ENCODE assay signal across 22 cellular contexts in the genomic region with DNA sequence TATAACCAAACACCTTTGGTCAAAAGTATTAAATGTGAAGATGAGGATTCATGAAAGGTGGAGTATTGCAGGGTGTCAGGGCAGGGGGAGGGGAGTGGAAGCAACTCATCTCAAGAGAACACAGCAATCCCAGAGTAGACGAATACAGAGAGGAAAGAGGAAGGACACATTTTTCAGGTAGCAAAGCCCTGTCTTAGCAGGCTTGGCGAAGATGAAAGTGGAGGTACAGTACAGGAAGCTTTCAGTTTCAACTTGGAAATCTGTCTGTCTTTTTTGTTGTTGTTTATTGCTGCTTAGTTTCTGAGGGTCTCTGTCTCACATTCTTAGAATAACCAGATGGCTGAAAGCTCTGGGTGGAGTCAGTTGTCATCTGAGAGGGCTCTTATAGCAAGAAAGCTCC.
DNase-seq lines count a peak whose midpoint lies in the region; ATAC-seq and TF ChIP-seq lines count a peak whose summit lies in the region.
"Had no signal": no experiment of that assay in that cellular context is flagged by ENCODE, and none has a peak within 500 bp of the region (broad histone marks: within the 10 kb centered on the region; RNA-seq: fewer than 3 reads in every experiment).

No MANE protein-coding gene starts in this region.

- CTCF ChIA-PET in SK-N-SH (lab: Yijun Ruan, JAX) = no interaction called here
- CTCF ChIA-PET in PC-3 (lab: Charles Lee) = no interaction called here

- no peak overlapping the region for H3K4me3 Mint-ChIP-seq in endothelial cell (ENCODE audit: unreplicated experiment)
- H3K4me3 Mint-ChIP-seq: CD8-positive, alpha-beta T cell had no signal

- H2BK12ac ChIP-seq in trophoblast cell (ENCODE audit: low read length) = peak overlapping the region; percentile 66

- TF ChIP-seq EP300 in SK-N-SH (IDR thresholded peaks at IDR 0.05; ENCODE audit: borderline replicate concordance in 1 of 2, low read depth in 1 of 2, low read length in 1 of 2) = no peak

- no peak overlapping the region for H2AK5ac ChIP-seq in trophoblast cell (ENCODE audit: low read length)

- no peak overlapping the region for H3K14ac ChIP-seq in trophoblast cell (ENCODE audit: low read length)

- H3K27me3 Mint-ChIP-seq in endothelial cell (ENCODE audit: unreplicated experiment) = no peaks in the 10 kb centered on the region

- H2BK5ac ChIP-seq in trophoblast cell (ENCODE audit: low read depth, low read length, poor library complexity) = no peak overlapping the region

- TF ChIP-seq CTCF in SK-N-SH (IDR thresholded peaks at IDR 0.05) (no peak), PC-3 (conservative IDR thresholded peaks at IDR 0.05; ENCODE audit: low read depth, low read length) (no peak), endothelial cell (IDR thresholded peaks at IDR 0.05; ENCODE audit: unreplicated experiment) (no peak)

- no peak overlapping the region for H2BK120ac ChIP-seq in trophoblast cell (ENCODE audit: insufficient read depth, low read length, poor library complexity)

- TF ChIP-seq RAD21 in SK-N-SH (IDR thresholded peaks at IDR 0.05; ENCODE audit: low read length) = no peak

- H2AFZ ChIP-seq in SK-N-SH (ENCODE audit: low read depth) (no peak overlapping the region), PC-3 (ENCODE audit: low read length) (peak overlapping the region; percentile 46), trophoblast cell (ENCODE audit: insufficient read depth, low read length, poor library complexity) (no peak overlapping the region)

- H3K9me3 Mint-ChIP-seq in endothelial cell (ENCODE audit: unreplicated experiment) = no peaks in the 10 kb centered on the region

- H3K4me1 ChIP-seq in SK-N-SH (ENCODE audit: control insufficient read depth in 1 of 2, insufficient read depth in 2 of 2, low read depth in 1 of 2, low read length in 1 of 2) = no peaks in the 10 kb centered on the region
- no peaks in the 10 kb centered on the region for H3K4me1 ChIP-seq in PC-3 (ENCODE audit: insufficient read depth, low read length)
- H3K4me1 ChIP-seq in trophoblast cell (ENCODE audit: control insufficient read depth in 1 of 2, insufficient read depth in 2 of 2, low read length in 2 of 2) = peaks cover 0 to under 1% of the 10 kb centered on the region in 2 experiments

- no peak overlapping the region for H4K8ac ChIP-seq in trophoblast cell (ENCODE audit: low read depth, low read length)

- DNase-seq in SK-N-SH = no peak
- no peak for DNase-seq in PC-3
- no peak for DNase-seq in trophoblast cell
- no peak for DNase-seq in DMS153 treated with DMSO at 0.1 percent for 48 hours (lab: John Stamatoyannopoulos, UW; ENCODE audit: unreplicated experiment)
- no peak for DNase-seq in endothelial cell (ENCODE audit: low spot score)
- DNase-seq: AML-193; C1 segment of cervical spinal cord; CD8-positive, alpha-beta T cell; DMS53; GDM1; NCI-H1105; NCI-H146; NCI-H2029; NCI-H226; NCI-H774; SHP77 had no signal

- no peaks in the 10 kb centered on the region for H3K79me2 ChIP-seq in SK-N-SH (ENCODE audit: insufficient read depth)
- H3K79me2 ChIP-seq in PC-3 (ENCODE audit: low read length) = no peaks in the 10 kb centered on the region
- H3K79me2 ChIP-seq in trophoblast cell (ENCODE audit: control insufficient read depth, insufficient read depth, low read length, poor library complexity) = no peaks in the 10 kb centered on the region

- no peaks in the 10 kb centered on the region for H3K9me2 ChIP-seq in SK-N-SH
- H3K9me2 ChIP-seq in PC-3 (replicated peaks; ENCODE audit: low read length) = no peaks in the 10 kb centered on the region

- ATAC-seq in SK-N-SH treated with all-trans-retinoic acid at 6 μM for 48 hours (no peak), HG03354 (IDR thresholded peaks at IDR 0.05; ENCODE audit: poor library complexity, severe bottlenecking, unreplicated experiment) (peak; percentile 42), PC-3 (no peak), GM18858 (IDR thresholded peaks at IDR 0.05; ENCODE audit: unreplicated experiment) (no peak)
- ATAC-seq: CD8-positive, alpha-beta T cell had no signal

- H3K4me2 ChIP-seq in SK-N-SH (peak overlapping the region; percentile 16; the same call in 1 of the 2 replicates), PC-3 (ENCODE audit: low read length) (peak overlapping the region; percentile 30; the same call in 1 of the 2 replicates), trophoblast cell (ENCODE audit: low read length) (no peak overlapping the region)
- H3K4me2 ChIP-seq: KMS-11 had no signal

- no peak overlapping the region for H4K12ac ChIP-seq in trophoblast cell (ENCODE audit: low read depth, low read length)

- POLR2A ChIA-PET in SK-N-SH (lab: Yijun Ruan, JAX) (no interaction called here), PC-3 (lab: Charles Lee; ENCODE audit: unreplicated experiment) (no interaction called here)

- no TSS peak for BruUV-seq in PC-3 (replicated peaks; lab: Mats Ljungman, UMichigan)

- no peaks in the 10 kb centered on the region for H3K4me1 Mint-ChIP-seq in endothelial cell (ENCODE audit: unreplicated experiment)

- H3K27me3 ChIP-seq in SK-N-SH (ENCODE audit: insufficient read depth) (no peaks in the 10 kb centered on the region), PC-3 (ENCODE audit: low read length) (no peaks in the 10 kb centered on the region), trophoblast cell (ENCODE audit: insufficient read depth, low read length) (no peaks in the 10 kb centered on the region)

- no peak overlapping the region for H3K27ac Mint-ChIP-seq in endothelial cell (ENCODE audit: unreplicated experiment)
- H3K27ac Mint-ChIP-seq: CD8-positive, alpha-beta T cell had no signal

- WGBS in SK-N-SH (ENCODE audit: low lambda C conversion rate) = 7% methylated on average over 2 of the region's 2 CpGs
- no CpG with 5 or more reads among the region's 2 CpGs for WGBS in trophoblast cell (ENCODE audit: extremely low coverage, insufficient coverage, insufficient read length)

- intact Hi-C loops in PC-3 (cut with micrococcal nuclease) = no loop called here

- H4K91ac ChIP-seq in trophoblast cell (ENCODE audit: low read depth, low read length) = no peak overlapping the region

- peak overlapping the region in 1 of 2 experiments; percentile 31; a peak in 1 of 4 replicates for H3K4me3 ChIP-seq in SK-N-SH (ENCODE audit: low read depth in 2 of 2, low read length in 1 of 2)
- H3K4me3 ChIP-seq in PC-3 (ENCODE audit: low read length) = peak overlapping the region; percentile 46; the same call in 1 of the 2 replicates
- H3K4me3 ChIP-seq in trophoblast cell (ENCODE audit: low read depth, low read length) = no peak overlapping the region

- H3F3A ChIP-seq in SK-N-SH (replicated peaks; ENCODE audit: insufficient read depth) (no peaks in the 10 kb centered on the region), PC-3 (ENCODE audit: low read length, unreplicated experiment) (no peaks in the 10 kb centered on the region)

- H3K9me3 ChIP-seq in SK-N-SH = no peaks in the 10 kb centered on the region
- H3K9me3 ChIP-seq in PC-3 (ENCODE audit: low read length) = no peaks in the 10 kb centered on the region; the same call in 1 of the 2 replicates
- H3K9me3 ChIP-seq in trophoblast cell (ENCODE audit: insufficient read depth, low read depth, low read length) = no peaks in the 10 kb centered on the region

- H3K9ac ChIP-seq in SK-N-SH (no peak overlapping the region), PC-3 (ENCODE audit: low read length) (no peak overlapping the region), trophoblast cell (ENCODE audit: low read length) (no peak overlapping the region)
- H3K9ac ChIP-seq: KMS-11 had no signal

- H3K4ac ChIP-seq in trophoblast cell (ENCODE audit: low read depth, low read length) = no peak overlapping the region

- H3K79me1 ChIP-seq in trophoblast cell (ENCODE audit: low read length) = no peaks in the 10 kb centered on the region

- H3K27ac ChIP-seq in SK-N-SH (ENCODE audit: low read depth in 2 of 2, low read length in 1 of 2) (no peak overlapping the region), PC-3 (ENCODE audit: low read length) (no peak overlapping the region), trophoblast cell (ENCODE audit: low read depth, low read length) (peak overlapping the region; percentile 71)
- H3K27ac ChIP-seq: 22Rv1, HL-60, KMS-11 had no signal

- no peak overlapping the region for H3K23ac ChIP-seq in trophoblast cell (ENCODE audit: low read length)

- H3K18ac ChIP-seq in trophoblast cell (ENCODE audit: low read length) = no peak overlapping the region

- H3K36me3 ChIP-seq in SK-N-SH (replicated peaks in 1 of 2; ENCODE audit: control insufficient read depth in 1 of 2, insufficient read depth in 2 of 2, low read length in 1 of 2) (no peaks in the 10 kb centered on the region), PC-3 (ENCODE audit: low read depth, low read length) (no peaks in the 10 kb centered on the region), trophoblast cell (ENCODE audit: control insufficient read depth in 1 of 2, insufficient read depth in 2 of 2, low read length in 2 of 2) (no peaks in the 10 kb centered on the region)

- no peaks in the 10 kb centered on the region for H3K36me3 Mint-ChIP-seq in endothelial cell (ENCODE audit: low read depth, unreplicated experiment)
- H3K36me3 Mint-ChIP-seq: CD8-positive, alpha-beta T cell had no signal

- no peaks in the 10 kb centered on the region for H4K20me1 ChIP-seq in SK-N-SH (ENCODE audit: insufficient read depth)
- no peaks in the 10 kb centered on the region for H4K20me1 ChIP-seq in PC-3 (ENCODE audit: low read length)

TF ChIP-seq in SK-N-SH, 30 proteins besides CTCF, POLR2A, EP300 and RAD21 (continues in another document):
- TF ChIP-seq GABPA (IDR thresholded peaks at IDR 0.05; ENCODE audit: low read depth) (no peak), GATA2 (CRISPR knock-in tag; IDR thresholded peaks at IDR 0.05) (no peak)

TF ChIP-seq in SK-N-SH treated with all-trans-retinoic acid at 6 μM for 48 hours, 23 proteins besides CTCF, POLR2A, EP300 and RAD21 (continues in another document):
- TF ChIP-seq CSDC2 (CRISPR knock-in tag; IDR thresholded peaks at IDR 0.05) (no peak), TCF4 (CRISPR knock-in tag; IDR thresholded peaks at IDR 0.05; ENCODE audit: borderline replicate concordance) (no peak)
